Comparison of ENCODE assay signal across 8 cellular contexts in genomic region chr11:119673389-119674336, GRCh38. TPM values are rescaled to one million over a fixed set of nuclear protein-coding genes. Genes with fewer than 3 reads are reported as not detected.
DNase-seq lines count a peak whose midpoint lies in the region; ATAC-seq and TF ChIP-seq lines count a peak whose summit lies in the region.

No MANE protein-coding gene starts in this region.

- TF ChIP-seq CTCF in GM13977 (IDR thresholded peaks at IDR 0.05; ENCODE audit: extremely low read depth, insufficient read depth, missing control alignments) (peak; percentile 82), osteocyte (IDR thresholded peaks at IDR 0.05) (no peak), chondrocyte (IDR thresholded peaks at IDR 0.05) (no peak)

- DNase-seq in GM13977 (ENCODE audit: low spot score) (peak; percentile 86), sciatic nerve (ENCODE audit: low spot score) (no peak), osteocyte (ENCODE audit: extremely low spot score, unreplicated experiment) (no peak), chondrocyte (ENCODE audit: low spot score) (no peak)
- peak; percentile 45 for DNase-seq in activated naive CD4-positive, alpha-beta T cell treated with anti-CD3 and anti-CD28 coated beads, Interleukin-2, amount 10 ng/mL, durations not matched to agents 7 days and 5 days
- peak; percentile 22 to 44 for DNase-seq in stimulated activated CD4-positive, alpha-beta T cell treated with anti-CD3 and anti-CD28 coated beads, Interleukin-2, amount 100 ng/mL, for 24 hours

- no peaks in the 10 kb centered on the region for H3K36me3 Mint-ChIP-seq in activated naive CD4-positive, alpha-beta T cell treated with anti-CD3 and anti-CD28 coated beads, Interleukin-2, amount 10 ng/mL, durations not matched to agents 7 days and 5 days
- H3K36me3 Mint-ChIP-seq in osteocyte (ENCODE audit: unreplicated experiment) (no peaks in the 10 kb centered on the region), chondrocyte (ENCODE audit: low read depth) (peaks cover 4% of the 10 kb centered on the region)

- ATAC-seq in GM21381 (IDR thresholded peaks at IDR 0.05; ENCODE audit: unreplicated experiment) (peak; percentile 90), HG03575 (IDR thresholded peaks at IDR 0.05; ENCODE audit: extremely low read depth, insufficient number of reproducible peaks, low FRiP score, unreplicated experiment) (peak; percentile 79), sciatic nerve (no peak)

- no peak overlapping the region for H3K4me3 Mint-ChIP-seq in activated naive CD4-positive, alpha-beta T cell treated with anti-CD3 and anti-CD28 coated beads, Interleukin-2, amount 10 ng/mL, durations not matched to agents 7 days and 5 days
- H3K4me3 Mint-ChIP-seq in osteocyte (ENCODE audit: unreplicated experiment), result no peak overlapping the region
- H3K4me3 Mint-ChIP-seq in chondrocyte (ENCODE audit: unreplicated experiment), result no peak overlapping the region

- H3K9me3 Mint-ChIP-seq in activated naive CD4-positive, alpha-beta T cell treated with anti-CD3 and anti-CD28 coated beads, Interleukin-2, amount 10 ng/mL, durations not matched to agents 7 days and 5 days, result no peaks in the 10 kb centered on the region
- H3K9me3 Mint-ChIP-seq in osteocyte (ENCODE audit: unreplicated experiment), result no peaks in the 10 kb centered on the region
- H3K9me3 Mint-ChIP-seq in chondrocyte (ENCODE audit: low read depth), result no peaks in the 10 kb centered on the region

- in situ Hi-C loops in GM13977 (cut with MboI; ENCODE audit: low pct_unique_long_range_greater_than_20kb, low sequenced_read_pairs, unreplicated experiment), result loop anchor here (10.0 kb wide), 1 partner anchor 431 kb away; no protein-coding TSS in a partner anchor

- intact Hi-C loops in sciatic nerve (cut with DNase I), result no loop called here

- H3K4me1 Mint-ChIP-seq in activated naive CD4-positive, alpha-beta T cell treated with anti-CD3 and anti-CD28 coated beads, Interleukin-2, amount 10 ng/mL, durations not matched to agents 7 days and 5 days, result peaks cover 6% of the 10 kb centered on the region
- H3K4me1 Mint-ChIP-seq in osteocyte (ENCODE audit: unreplicated experiment), result peaks cover 23% of the 10 kb centered on the region
- H3K4me1 Mint-ChIP-seq in chondrocyte (ENCODE audit: low read depth), result peaks cover 20% of the 10 kb centered on the region

- H3K27me3 Mint-ChIP-seq in activated naive CD4-positive, alpha-beta T cell treated with anti-CD3 and anti-CD28 coated beads, Interleukin-2, amount 10 ng/mL, durations not matched to agents 7 days and 5 days, result peaks cover 15% of the 10 kb centered on the region
- H3K27me3 Mint-ChIP-seq in osteocyte (ENCODE audit: unreplicated experiment) (no peaks in the 10 kb centered on the region), chondrocyte (ENCODE audit: low read depth) (no peaks in the 10 kb centered on the region)

- CTCF ChIA-PET in activated naive CD4-positive, alpha-beta T cell treated with anti-CD3 and anti-CD28 coated beads, Interleukin-2, amount 10 ng/mL, durations not matched to agents 7 days and 5 days (lab: Charles Lee), result interaction anchor here (1.2 to 4.2 kb wide), 7 partner anchors 10 to 556 kb away, joined by 3 to 47 read pairs (median 3); partner anchors contain the start of gene NECTIN1

- no peak overlapping the region for H3K27ac Mint-ChIP-seq in activated naive CD4-positive, alpha-beta T cell treated with anti-CD3 and anti-CD28 coated beads, Interleukin-2, amount 10 ng/mL, durations not matched to agents 7 days and 5 days
- H3K27ac Mint-ChIP-seq in osteocyte (ENCODE audit: unreplicated experiment) (no peak overlapping the region), chondrocyte (ENCODE audit: unreplicated experiment) (no peak overlapping the region)

RNA-seq across cellular contexts. Expression of gene NECTIN1, which starts 55.3 kb away (rescaled TPM):
- total RNA-seq in sciatic nerve (32.3 TPM), osteocyte (7.2 and 9.5 TPM in 2 replicates), chondrocyte (9.1 to 10.3 TPM (median 9.7 TPM) in 3 replicates)

Comparison
In these comparisons a context has a peak if more than half of its experiments do, and no peak if none do; other contexts are left out.
1. DNase-seq: peak in GM13977 (single experiment), activated naive CD4-positive, alpha-beta T cell treated with anti-CD3 and anti-CD28 coated beads, Interleukin-2, amount 10 ng/mL, durations not matched to agents 7 days and 5 days (single experiment) and stimulated activated CD4-positive, alpha-beta T cell treated with anti-CD3 and anti-CD28 coated beads, Interleukin-2, amount 100 ng/mL, for 24 hours (2 of 2); none in sciatic nerve (single experiment), osteocyte (single experiment) and chondrocyte (single experiment).